ENCODE assay signal across 8 cellular contexts in the genomic region with DNA sequence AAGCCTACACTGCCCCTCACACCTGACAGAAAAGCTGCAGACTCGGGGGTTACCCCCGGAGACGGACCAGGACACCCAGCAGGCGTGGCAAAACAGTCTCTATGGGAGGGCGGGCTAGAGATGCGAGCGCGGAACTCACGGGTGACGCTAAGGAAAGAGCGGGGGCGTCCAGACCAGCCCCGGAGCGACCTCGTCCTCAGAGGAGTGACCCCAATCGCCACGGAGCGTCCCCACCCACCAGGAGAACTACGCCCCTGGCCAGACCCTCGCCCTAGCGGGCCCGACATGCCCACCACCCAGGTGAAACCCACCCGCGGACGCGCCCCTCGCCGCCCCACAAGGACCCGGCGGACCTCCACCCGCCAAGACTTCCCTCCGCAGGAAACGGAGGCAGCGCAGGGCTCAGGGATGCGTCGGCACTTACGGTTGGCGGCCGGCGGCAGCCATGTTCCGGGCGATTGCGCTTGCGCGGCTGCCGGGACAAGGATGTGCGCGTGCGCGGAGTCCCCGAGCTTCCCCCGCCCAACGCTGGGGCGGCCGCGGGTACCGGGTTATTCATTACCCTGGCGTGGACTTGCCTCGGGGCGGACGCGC. TPM values are rescaled to one million over a fixed set of nuclear protein-coding genes. Genes with fewer than 3 reads are reported as not detected.
A peak's percentile ranks its signal among the peaks of the same experiment; 100 is the strongest.
DNase-seq lines count a peak whose midpoint lies in the region; ATAC-seq lines count a peak whose summit lies in the region.

A gene (minus strand): TSS at position 462 of the 594 bp plus-strand sequence. CDS start 21,286 bp downstream, outside the sequence.

- no peaks in the 10 kb centered on the region for H3K36me3 ChIP-seq in effector memory CD4-positive, alpha-beta T cell (ENCODE audit: control insufficient read depth, insufficient read depth, low read length)

- peak within 1 kb of the TSS; percentile 98 for H3K4me3 ChIP-seq in effector memory CD4-positive, alpha-beta T cell (ENCODE audit: insufficient read depth, low read depth, low read length, poor library complexity, severe bottlenecking)

- ATAC-seq in GM18867 (IDR thresholded peaks at IDR 0.05; ENCODE audit: unreplicated experiment) (peak; percentile 77), HG03378 (IDR thresholded peaks at IDR 0.05; ENCODE audit: unreplicated experiment) (peak; percentile 45)

- H3K27ac ChIP-seq in effector memory CD4-positive, alpha-beta T cell (ENCODE audit: insufficient read depth, low read length, poor library complexity, severe bottlenecking), result peak within 1 kb of the TSS; percentile 72

- no peaks in the 10 kb centered on the region for H3K27me3 ChIP-seq in effector memory CD4-positive, alpha-beta T cell (replicated peaks; ENCODE audit: control insufficient read depth, insufficient read depth, low read length, poor library complexity, severe bottlenecking)

- DNase-seq in A172 (ENCODE audit: low spot score) (peak; percentile 87), NCI-H748 treated with DMSO at 0.1 percent for 48 hours (lab: John Stamatoyannopoulos, UW) (peak; percentile 75), medulla oblongata (ENCODE audit: extremely low spot score) (peak; percentile 80)
- peak; percentile 99 for DNase-seq in activated CD8-positive, alpha-beta memory T cell treated with anti-CD3 and anti-CD28 coated beads for 24 hours
- peak; percentile 78 to 86 (median 79) for DNase-seq in effector memory CD4-positive, alpha-beta T cell
- DNase-seq in stimulated activated CD4-positive, alpha-beta T cell treated with anti-CD3 and anti-CD28 coated beads, TNF-alpha, amount 100 ng/mL, for 4 hours (ENCODE audit: low read depth in 3 of 3), result peak; percentile 87 to 91 (median 87)

- H3K9me3 ChIP-seq in effector memory CD4-positive, alpha-beta T cell (ENCODE audit: control insufficient read depth, low read length), result no peaks in the 10 kb centered on the region

- H3K4me1 ChIP-seq in effector memory CD4-positive, alpha-beta T cell (ENCODE audit: control insufficient read depth, insufficient read depth, low read length, poor library complexity, severe bottlenecking), result peaks cover 13% of the 10 kb centered on the region

RNA-seq across cellular contexts. Expression of the gene that starts here (rescaled TPM):
- 16.0 and 16.6 TPM in 2 replicates for total RNA-seq in A172 (2014; rRNA removed; shearing (Covaris generic))

Comparison
In these comparisons a context has a peak if more than half of its experiments do, and no peak if none do; other contexts are left out.
1. Peak in every context shown above with its lines: DNase-seq, ATAC-seq, H3K4me3 ChIP-seq and H3K27ac ChIP-seq.